ENCODE assay signal across 15 cellular contexts in the genomic region with DNA sequence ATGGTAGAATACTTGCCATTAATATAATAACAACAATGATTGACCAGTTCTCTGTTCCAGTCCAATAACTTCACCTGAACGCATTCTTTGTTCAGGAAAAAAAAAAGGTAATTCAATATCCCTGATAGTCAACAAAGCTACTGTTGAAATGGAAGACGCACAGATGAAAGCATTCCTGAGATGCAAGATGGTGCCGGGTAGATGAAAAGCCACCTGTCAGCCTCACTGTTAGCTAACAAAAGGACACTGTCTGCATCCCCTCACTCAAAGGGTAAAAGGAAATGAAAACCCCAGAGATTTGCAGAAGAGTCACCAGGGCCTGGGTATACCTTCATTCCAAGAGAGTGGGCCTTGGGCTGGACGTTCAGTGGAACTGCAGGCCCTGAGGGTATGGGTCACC.
DNase-seq lines count a peak whose midpoint lies in the region; ATAC-seq and TF ChIP-seq lines count a peak whose summit lies in the region.
"Had no signal": no experiment of that assay in that cellular context is flagged by ENCODE, and none has a peak within 500 bp of the region (broad histone marks: within the 10 kb centered on the region; RNA-seq: fewer than 3 reads in every experiment).

No MANE protein-coding gene starts in this region.

- DNase-seq in NCI-H187 treated with DMSO at 0.1 percent for 48 hours (lab: John Stamatoyannopoulos, UW) (peak; percentile 24), NCI-H187 (lab: John Stamatoyannopoulos, UW) (no peak), ELF-1 (ENCODE audit: low read depth, low spot score) (peak; percentile 19), NCI-H2171 treated with DMSO at 0.1 percent for 48 hours (lab: John Stamatoyannopoulos, UW) (peak; percentile 87), mesothelial cell of epicardium (ENCODE audit: low spot score in 2 of 2, unreplicated experiment in 2 of 2) (no peak), Kasumi-1 (lab: John Stamatoyannopoulos, UW) (no peak), NCI-H446 (lab: John Stamatoyannopoulos, UW) (no peak)
- DNase-seq: GM23248, NCI-H1048, NCI-H226, SHP77 treated with DMSO at 0.1 percent for 48 hours, T-helper 2 cell had no signal

- TF ChIP-seq CTCF in mesothelial cell of epicardium (IDR thresholded peaks at IDR 0.05; ENCODE audit: unreplicated experiment), result no peak

- H3K4me1 Mint-ChIP-seq in mesothelial cell of epicardium, result peaks cover 33% of the 10 kb centered on the region

- H3K27me3 Mint-ChIP-seq in mesothelial cell of epicardium (ENCODE audit: low read depth), result peaks cover 10% of the 10 kb centered on the region

- H3K9me3 Mint-ChIP-seq in mesothelial cell of epicardium, result no peaks in the 10 kb centered on the region

- no peak for ATAC-seq in HG03139 (IDR thresholded peaks at IDR 0.05; ENCODE audit: unreplicated experiment)
- ATAC-seq: A549, K562 had no signal

- H3K27ac Mint-ChIP-seq in mesothelial cell of epicardium, result peak overlapping the region; percentile 56

- no peak overlapping the region for H3K4me3 Mint-ChIP-seq in mesothelial cell of epicardium

- H3K36me3 Mint-ChIP-seq in mesothelial cell of epicardium, result no peaks in the 10 kb centered on the region

Comparison
In these comparisons a context has a peak if more than half of its experiments do, and no peak if none do; other contexts are left out.
1. DNase-seq: peak in NCI-H187 treated with DMSO at 0.1 percent for 48 hours (single experiment), ELF-1 (single experiment) and NCI-H2171 treated with DMSO at 0.1 percent for 48 hours (single experiment); none in NCI-H187 (0 of 2), mesothelial cell of epicardium (0 of 2), Kasumi-1 (0 of 2) and NCI-H446 (0 of 2).